In genomic region chr9:3962467-3962866, GRCh38 we compare ENCODE assay signal across 2 cellular contexts.
TF ChIP-seq lines count a peak whose summit lies in the region.

No MANE protein-coding gene starts in this region.

TF ChIP-seq in HEK293, 187 proteins besides CTCF, POLR2A, EP300 and RAD21:
- TF ChIP-seq ZNF518A (tag by site-specific recombination; conservative IDR thresholded peaks at IDR 0.05; ENCODE audit: low read depth) (no peak), ZNF549 (tag by site-specific recombination; IDR thresholded peaks at IDR 0.05) (no peak), ATF2 (tag by site-specific recombination; IDR thresholded peaks at IDR 0.05; ENCODE audit: low read depth) (0 out of 2 replicates have a peak, but pooled peaks have one; percentile 9), ZNF701 (tag by site-specific recombination; IDR thresholded peaks at IDR 0.05) (0 out of 2 replicates have a peak, but pooled peaks have one; percentile 48), ZSCAN4 (tag by site-specific recombination; IDR thresholded peaks at IDR 0.05) (no peak), ZBTB6 (tag by site-specific recombination; IDR thresholded peaks at IDR 0.05) (no peak), WT1 (tag by site-specific recombination; IDR thresholded peaks at IDR 0.05) (peak; percentile 25; the same call in 1 of the 2 replicates), ZNF521 (tag by site-specific recombination; IDR thresholded peaks at IDR 0.05) (no peak), PRDM1 (tag by site-specific recombination; IDR thresholded peaks at IDR 0.05) (0 out of 2 replicates have a peak, but pooled peaks have one; percentile 9), ZNF366 (tag by site-specific recombination; conservative IDR thresholded peaks at IDR 0.05) (peak; percentile 39; the same call in 1 of the 2 replicates), ZNF473 (tag by site-specific recombination; IDR thresholded peaks at IDR 0.05) (no peak), ZNF624 (tag by site-specific recombination; IDR thresholded peaks at IDR 0.05) (no peak), ZNF398 (tag by site-specific recombination; IDR thresholded peaks at IDR 0.05) (peak; percentile 90), ZNF785 (tag by site-specific recombination; IDR thresholded peaks at IDR 0.05) (no peak), ZBTB8A (tag by site-specific recombination; IDR thresholded peaks at IDR 0.05) (no peak), ZSCAN30 (tag by site-specific recombination; IDR thresholded peaks at IDR 0.05) (no peak)
TF ChIP-seq in HEK293: peak in this region for 6.

TF ChIP-seq in SK-N-SH treated with all-trans-retinoic acid at 6 μM for 48 hours, 23 proteins besides CTCF, POLR2A, EP300 and RAD21 (continued from another document):
- TF ChIP-seq PATZ1 (CRISPR knock-in tag; IDR thresholded peaks at IDR 0.05; ENCODE audit: borderline replicate concordance) (no peak), CSRNP3 (CRISPR knock-in tag; IDR thresholded peaks at IDR 0.05) (no peak), ZNF565 (CRISPR knock-in tag; conservative IDR thresholded peaks at IDR 0.05; ENCODE audit: low read depth) (no peak), ZNF8 (CRISPR knock-in tag; IDR thresholded peaks at IDR 0.05) (no peak), ISL1 (CRISPR knock-in tag; IDR thresholded peaks at IDR 0.05) (no peak), ARNTL (CRISPR knock-in tag; IDR thresholded peaks at IDR 0.05; ENCODE audit: borderline replicate concordance, low read depth) (no peak), TOX (CRISPR knock-in tag; IDR thresholded peaks at IDR 0.05; ENCODE audit: borderline replicate concordance) (no peak), ZC3H10 (CRISPR knock-in tag; IDR thresholded peaks at IDR 0.05) (no peak), SNAI2 (CRISPR knock-in tag; IDR thresholded peaks at IDR 0.05) (no peak)
